ENCODE assay signal across 27 cellular contexts in genomic region chr7:158935062-158935461, GRCh38.
"Had no signal": no experiment of that assay in that cellular context is flagged by ENCODE, and none has a peak within 500 bp of the region (broad histone marks: within the 10 kb centered on the region; RNA-seq: fewer than 3 reads in every experiment).

No MANE protein-coding gene starts in this region.

- H3K4me1 ChIP-seq: esophagus squamous epithelium, gastrocnemius medialis, heart right ventricle, left lung, lower lobe of right lung had no signal

- H3K4me1 Mint-ChIP-seq: immature natural killer cell, mesothelial cell of epicardium had no signal

- H3K27me3 ChIP-seq: dorsolateral prefrontal cortex, esophagus squamous epithelium, gastrocnemius medialis, heart right ventricle, left lung had no signal

- H3K9me3 ChIP-seq: gastrocnemius medialis had no signal

- FAIRE-seq: colon, kidney had no signal

- DNase-seq: dermis blood vessel endothelial cell; dorsolateral prefrontal cortex; effector CD4-positive, alpha-beta T cell; effector memory CD4-positive, alpha-beta T cell; erythroblast; esophagus squamous epithelium; foreskin fibroblast; foreskin melanocyte; gastrocnemius medialis; glutamatergic neuron; heart right ventricle; hippocampal formation; immature natural killer cell; islet precursor cell; kidney; kidney glomerular epithelial cell; left colon; left lung; left ventricle myocardium superior; lower lobe of right lung; mesenchymal stem cell; mucosa of descending colon had no signal

- H3K27ac ChIP-seq: coronary artery, dorsolateral prefrontal cortex, epithelial cell of prostate, esophagus squamous epithelium, gastrocnemius medialis, heart right ventricle, left lung, lower lobe of right lung had no signal

- ATAC-seq: esophagus mucosa, gastrocnemius medialis, heart right ventricle, left colon, left lung, left ventricle myocardium superior, lower lobe of right lung, mucosa of descending colon had no signal

- H3K4me3 Mint-ChIP-seq: immature natural killer cell, mesothelial cell of epicardium had no signal

- H3K27ac Mint-ChIP-seq: immature natural killer cell, mesothelial cell of epicardium had no signal

- H3K4me3 ChIP-seq: coronary artery, dorsolateral prefrontal cortex, esophagus squamous epithelium, gastrocnemius medialis, heart right ventricle, left lung, lower lobe of right lung, mucosa of descending colon had no signal
